Comparison of ENCODE assay signal across 7 cellular contexts in genomic region chr11:118241191-118242098, GRCh38. TPM values are rescaled to one million over a fixed set of nuclear protein-coding genes. Genes with fewer than 3 reads are reported as not detected.
A peak's percentile ranks its signal among the peaks of the same experiment; 100 is the strongest.
DNase-seq lines count a peak whose midpoint lies in the region; ATAC-seq and TF ChIP-seq lines count a peak whose summit lies in the region.

No MANE protein-coding gene starts in this region.

- no peak overlapping the region for H3K27ac Mint-ChIP-seq in memory B cell

- H3K4me3 ChIP-seq in RWPE2 (ENCODE audit: severe bottlenecking) (no peak overlapping the region), ascending aorta (no peak overlapping the region)

- peaks cover 12% of the 10 kb centered on the region for H3K36me3 Mint-ChIP-seq in memory B cell

- DNase-seq in RWPE2 (ENCODE audit: low spot score) (no peak), ascending aorta (ENCODE audit: low spot score in 2 of 2) (no peak), memory B cell (ENCODE audit: low spot score in 2 of 2) (no peak), ureter (ENCODE audit: low spot score) (peak; percentile 53), occipital lobe (lab: John Stamatoyannopoulos, UW) (no peak)

- intact Hi-C loops in ascending aorta (cut with DNase I) = no loop called here

- H3K27me3 Mint-ChIP-seq in memory B cell = no peaks in the 10 kb centered on the region

- H3K36me3 ChIP-seq in RWPE2 (ENCODE audit: low read depth) (peaks cover 3% of the 10 kb centered on the region; the same call in 1 of the 2 replicates), ascending aorta (no peaks in the 10 kb centered on the region)

- peaks cover 34% of the 10 kb centered on the region for H3K4me1 Mint-ChIP-seq in memory B cell

- peaks cover 16% of the 10 kb centered on the region for H3K4me1 ChIP-seq in RWPE2 (ENCODE audit: insufficient read depth, poor library complexity, severe bottlenecking)
- no peaks in the 10 kb centered on the region for H3K4me1 ChIP-seq in ascending aorta

- H3K4me3 Mint-ChIP-seq in memory B cell = no peak overlapping the region

- H3K27me3 ChIP-seq in RWPE2 (ENCODE audit: insufficient read depth, poor library complexity, severe bottlenecking) (no peaks in the 10 kb centered on the region), ascending aorta (no peaks in the 10 kb centered on the region)

- H3K9me3 ChIP-seq in RWPE2 (ENCODE audit: severe bottlenecking) (no peaks in the 10 kb centered on the region), ascending aorta (no peaks in the 10 kb centered on the region)

- H3K9me3 Mint-ChIP-seq in memory B cell = no peaks in the 10 kb centered on the region

- TF ChIP-seq CTCF in RWPE2 (IDR thresholded peaks at IDR 0.05; ENCODE audit: poor library complexity, severe bottlenecking) (no peak), ascending aorta (IDR thresholded peaks at IDR 0.05) (no peak)

- ATAC-seq in GM18868 (IDR thresholded peaks at IDR 0.05; ENCODE audit: unreplicated experiment) = peak; percentile 92
- peak; percentile 81 for ATAC-seq in HG03045 (IDR thresholded peaks at IDR 0.05; ENCODE audit: unreplicated experiment)
- peak; percentile 89 for ATAC-seq in RWPE2 (ENCODE audit: low read depth)
- peak; percentile 59 for ATAC-seq in memory B cell (ENCODE audit: low read depth)

- H3K27ac ChIP-seq in RWPE2 (ENCODE audit: poor library complexity, severe bottlenecking) (peak overlapping the region; percentile 15), ascending aorta (peak overlapping the region; percentile 8 to 19)

RNA-seq across cellular contexts. Expression of gene MPZL3, which starts 10.7 kb away (rescaled TPM):
- total RNA-seq in ascending aorta = 0.21 TPM
- total RNA-seq in ureter = 7.9 TPM
- total RNA-seq in occipital lobe = 1.6 TPM

RNA-seq across cellular contexts. Expression of gene JAML, which starts 16.6 kb away (rescaled TPM):
- total RNA-seq in ascending aorta = not detected
- total RNA-seq in ureter = 13.9 TPM
- total RNA-seq in occipital lobe = 1.2 TPM

RNA-seq across cellular contexts. Expression of gene MPZL2, which starts 22.7 kb away (rescaled TPM):
- 53.0 TPM for total RNA-seq in ascending aorta
- total RNA-seq in ureter = 226 TPM
- total RNA-seq in occipital lobe = 1.4 TPM

Comparison
In these comparisons a context has a peak if more than half of its experiments do, and no peak if none do; other contexts are left out.
1. RNA of gene MPZL2, which starts 22.7 kb away (total RNA-seq): 226 TPM in ureter (single experiment) and 53.0 TPM in ascending aorta (single experiment); 1.4 TPM in occipital lobe (single experiment); every median in the first group is over 10 times any median in the second.
2. Peak in every context shown above with its lines, with median percentiles within 50 percentile points of each other: ATAC-seq.